Comparison of ENCODE assay signal across 8 cellular contexts in genomic region chr7:1669954-1670893, GRCh38. TPM values are rescaled to one million over a fixed set of nuclear protein-coding genes. Genes with fewer than 3 reads are reported as not detected.
DNase-seq lines count a peak whose midpoint lies in the region.

Gene ELFN1, plus strand, starts transcription at chr7:1670277. Its CDS starts 74,320 bp downstream, at chr7:1744597.

- no peak within 1 kb of the TSS for H3K9ac ChIP-seq in adipocyte (ENCODE audit: low read length)

- H3K27me3 ChIP-seq in adipocyte (replicated peaks; ENCODE audit: control insufficient read depth, insufficient read depth, low read length), result peaks cover 12% of the 10 kb centered on the region

- H3K4me3 ChIP-seq in adipocyte (ENCODE audit: low read length), result no peak within 1 kb of the TSS
- H3K4me3 ChIP-seq in urinary bladder (ENCODE audit: low read depth, low read length), result peak within 1 kb of the TSS; percentile 25

- WGBS in urinary bladder, result 1% methylated on average over 108 of the region's 110 CpGs

- H3K9me3 ChIP-seq in adipocyte (ENCODE audit: control insufficient read depth, low read length), result no peaks in the 10 kb centered on the region

- DNase-seq in activated effector memory CD4-positive, alpha-beta T cell treated with anti-CD3 and anti-CD28 coated beads, Interleukin-2, amount 50 U/mL, for 16 hours, result peak; percentile 43
- no peak for DNase-seq in activated effector memory CD4-positive, alpha-beta T cell treated with Interleukin-2 at 50 U/mL for 16 hours
- peak; percentile 69 for DNase-seq in adipocyte (ENCODE audit: low read depth)
- DNase-seq in islet precursor cell, result peak; percentile 50
- no peak for DNase-seq in UCSD-AML1 (lab: John Stamatoyannopoulos, UW; ENCODE audit: unreplicated experiment)
- DNase-seq in putamen (ENCODE audit: low spot score), result no peak
- no peak for DNase-seq in medulla oblongata (ENCODE audit: extremely low spot score)

- H3K4me1 ChIP-seq in adipocyte (ENCODE audit: control insufficient read depth, insufficient read depth, low read length) (peaks cover 2% of the 10 kb centered on the region), urinary bladder (ENCODE audit: insufficient read depth) (peaks cover 2% of the 10 kb centered on the region)

- no peak within 1 kb of the TSS for H3K27ac ChIP-seq in urinary bladder (ENCODE audit: low read depth)

- no peaks in the 10 kb centered on the region for H3K36me3 ChIP-seq in adipocyte (ENCODE audit: control insufficient read depth, insufficient read depth, low read length, severe bottlenecking)
- no peaks in the 10 kb centered on the region for H3K36me3 ChIP-seq in urinary bladder (ENCODE audit: insufficient read depth)

RNA-seq across cellular contexts. Expression of gene ELFN1, which starts in this region (rescaled TPM):
- 2.5 TPM for total RNA-seq in urinary bladder
- polyA plus RNA-seq in urinary bladder, result 3.2 TPM

Comparison
In these comparisons a context has a peak if more than half of its experiments do, and no peak if none do; other contexts are left out.
1. DNase-seq: peak in activated effector memory CD4-positive, alpha-beta T cell treated with anti-CD3 and anti-CD28 coated beads, Interleukin-2, amount 50 U/mL, for 16 hours (single experiment), adipocyte (single experiment) and islet precursor cell (single experiment); none in activated effector memory CD4-positive, alpha-beta T cell treated with Interleukin-2 at 50 U/mL for 16 hours (single experiment), UCSD-AML1 (single experiment), putamen (single experiment) and medulla oblongata (single experiment).